ENCODE assay signal across 1 cellular context in the genomic region with DNA sequence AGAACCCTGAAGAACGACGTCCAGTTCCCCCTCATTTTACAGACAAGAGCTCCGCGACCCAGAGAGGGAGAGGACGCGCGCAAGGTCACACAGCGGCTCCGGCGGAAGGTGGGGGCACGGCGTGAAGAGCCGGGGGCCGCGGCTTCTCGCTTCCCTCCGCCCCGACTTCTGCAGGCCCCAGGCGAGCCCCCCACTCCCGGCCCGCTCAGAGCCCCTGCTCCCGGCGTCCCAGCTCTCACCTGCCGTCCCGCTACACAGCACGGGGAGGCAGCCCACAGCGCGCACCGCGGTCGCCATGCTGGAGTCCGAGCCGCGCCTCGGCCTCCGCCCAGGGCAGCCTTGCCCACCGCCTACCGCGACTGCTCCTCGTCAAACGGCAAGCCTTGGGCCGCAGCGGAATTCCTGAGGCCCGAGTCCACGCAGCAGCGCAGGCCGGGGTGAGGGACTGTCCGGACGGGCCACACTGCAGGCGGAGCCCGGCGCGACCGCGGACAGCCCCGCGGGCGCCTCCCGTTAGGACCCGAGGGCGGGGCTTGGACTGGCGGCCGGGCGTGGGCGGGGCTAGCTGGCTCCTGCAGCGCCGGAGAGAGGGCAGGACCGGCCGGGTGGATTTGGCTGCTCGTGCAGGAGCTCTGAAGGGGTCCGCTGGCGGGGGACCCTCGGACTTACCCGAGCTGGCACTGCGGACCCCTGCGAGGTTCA.
A peak's percentile ranks its signal among the peaks of the same experiment; 100 is the strongest.
TF ChIP-seq lines count a peak whose summit lies in the region.

A gene (minus strand): TSS at position 314 of the 702 bp plus-strand sequence. CDS start 17 bp downstream, at position 297.

TF ChIP-seq in HepG2, 621 proteins besides CTCF, POLR2A, EP300 and RAD21 (continued from another document and continues in another):
- TF ChIP-seq THYN1 (CRISPR knock-in tag; IDR thresholded peaks at IDR 0.05; ENCODE audit: borderline replicate concordance, low read depth) (no peak), ZNF335 (CRISPR knock-in tag; IDR thresholded peaks at IDR 0.05) (peak; percentile 99), NCOA2 (CRISPR knock-in tag; IDR thresholded peaks at IDR 0.05) (peak; percentile 12; the same call in 1 of the 2 replicates), SRF (IDR thresholded peaks at IDR 0.05; ENCODE audit: low read depth, low read length) (no peak), ZNF256 (CRISPR knock-in tag; conservative IDR thresholded peaks at IDR 0.05) (peak; percentile 69; the same call in 1 of the 2 replicates), PHF5A (CRISPR knock-in tag; IDR thresholded peaks at IDR 0.05; ENCODE audit: low read depth, unreplicated experiment) (peak; percentile 94), AGO1 (IDR thresholded peaks at IDR 0.05; ENCODE audit: low read depth, low read length, poor library complexity, severe bottlenecking) (peak; percentile 50), ZBTB21 (CRISPR knock-in tag; IDR thresholded peaks at IDR 0.05) (no peak), ISL2 (CRISPR knock-in tag; IDR thresholded peaks at IDR 0.05) (peak; percentile 43; the same call in 1 of the 2 replicates), EHMT2 (IDR thresholded peaks at IDR 0.05; ENCODE audit: borderline replicate concordance, low read depth, low read length) (no peak), SKI (IDR thresholded peaks at IDR 0.05; ENCODE audit: partially characterized antibody) (peak; percentile 69), KAT7 (CRISPR knock-in tag; IDR thresholded peaks at IDR 0.05; ENCODE audit: borderline replicate concordance) (peak; percentile 98), ZFX (CRISPR knock-in tag; IDR thresholded peaks at IDR 0.05; ENCODE audit: low read depth) (peak; percentile 99), ZNF12 (CRISPR knock-in tag; IDR thresholded peaks at IDR 0.05) (peak; percentile 32; the same call in 1 of the 2 replicates), ZNF792 (CRISPR knock-in tag; IDR thresholded peaks at IDR 0.05) (peak; percentile 83; the same call in 1 of the 2 replicates), ZNF616 (CRISPR knock-in tag; IDR thresholded peaks at IDR 0.05; ENCODE audit: low read depth) (peak; percentile 93), LCORL (IDR thresholded peaks at IDR 0.05) (0 out of 2 replicates have a peak, but pooled peaks have one; percentile 7), LCORL (CRISPR knock-in tag; IDR thresholded peaks at IDR 0.05) (no peak), ARNT (IDR thresholded peaks at IDR 0.05) (no peak), ZC3H13 (CRISPR knock-in tag; IDR thresholded peaks at IDR 0.05) (peak; percentile 46; the same call in 1 of the 2 replicates), RCOR2 (CRISPR knock-in tag; IDR thresholded peaks at IDR 0.05) (peak; percentile 85; the same call in 1 of the 2 replicates), RNF2 (conservative IDR thresholded peaks at IDR 0.05; ENCODE audit: low read depth) (peak; percentile 85; the same call in 1 of the 2 replicates), ZNF501 (CRISPR knock-in tag; IDR thresholded peaks at IDR 0.05) (peak; percentile 96), CREM (IDR thresholded peaks at IDR 0.05) (no peak), CREM (CRISPR knock-in tag; IDR thresholded peaks at IDR 0.05) (no peak), FOXA3 (CRISPR knock-in tag; IDR thresholded peaks at IDR 0.05) (peak; percentile 49), ZNF816 (CRISPR knock-in tag; IDR thresholded peaks at IDR 0.05; ENCODE audit: borderline replicate concordance) (peak; percentile 74; the same call in 1 of the 2 replicates), BRCA1 (CRISPR knock-in tag; IDR thresholded peaks at IDR 0.05) (no peak), MIER3 (CRISPR knock-in tag; IDR thresholded peaks at IDR 0.05; ENCODE audit: borderline replicate concordance) (peak; percentile 50; the same call in 1 of the 2 replicates), ZNF672 (CRISPR knock-in tag; IDR thresholded peaks at IDR 0.05) (no peak), ZNF547 (CRISPR knock-in tag; IDR thresholded peaks at IDR 0.05) (peak; percentile 76; the same call in 1 of the 2 replicates), ZNF563 (CRISPR knock-in tag; IDR thresholded peaks at IDR 0.05) (peak; percentile 97), ATRX (CRISPR knock-in tag; IDR thresholded peaks at IDR 0.05; ENCODE audit: borderline replicate concordance) (no peak), ZNF878 (CRISPR knock-in tag; IDR thresholded peaks at IDR 0.05) (no peak; the same call in 1 of the 2 replicates), NCOA1 (CRISPR knock-in tag; IDR thresholded peaks at IDR 0.05) (peak; percentile 59; the same call in 1 of the 2 replicates), NCOA5 (CRISPR knock-in tag; IDR thresholded peaks at IDR 0.05) (no peak), ZNF83 (CRISPR knock-in tag; IDR thresholded peaks at IDR 0.05; ENCODE audit: borderline replicate concordance) (no peak), ZNF782 (CRISPR knock-in tag; IDR thresholded peaks at IDR 0.05; ENCODE audit: borderline replicate concordance) (peak; percentile 95; the same call in 1 of the 2 replicates)
- TF ChIP-seq, protein P1, sequence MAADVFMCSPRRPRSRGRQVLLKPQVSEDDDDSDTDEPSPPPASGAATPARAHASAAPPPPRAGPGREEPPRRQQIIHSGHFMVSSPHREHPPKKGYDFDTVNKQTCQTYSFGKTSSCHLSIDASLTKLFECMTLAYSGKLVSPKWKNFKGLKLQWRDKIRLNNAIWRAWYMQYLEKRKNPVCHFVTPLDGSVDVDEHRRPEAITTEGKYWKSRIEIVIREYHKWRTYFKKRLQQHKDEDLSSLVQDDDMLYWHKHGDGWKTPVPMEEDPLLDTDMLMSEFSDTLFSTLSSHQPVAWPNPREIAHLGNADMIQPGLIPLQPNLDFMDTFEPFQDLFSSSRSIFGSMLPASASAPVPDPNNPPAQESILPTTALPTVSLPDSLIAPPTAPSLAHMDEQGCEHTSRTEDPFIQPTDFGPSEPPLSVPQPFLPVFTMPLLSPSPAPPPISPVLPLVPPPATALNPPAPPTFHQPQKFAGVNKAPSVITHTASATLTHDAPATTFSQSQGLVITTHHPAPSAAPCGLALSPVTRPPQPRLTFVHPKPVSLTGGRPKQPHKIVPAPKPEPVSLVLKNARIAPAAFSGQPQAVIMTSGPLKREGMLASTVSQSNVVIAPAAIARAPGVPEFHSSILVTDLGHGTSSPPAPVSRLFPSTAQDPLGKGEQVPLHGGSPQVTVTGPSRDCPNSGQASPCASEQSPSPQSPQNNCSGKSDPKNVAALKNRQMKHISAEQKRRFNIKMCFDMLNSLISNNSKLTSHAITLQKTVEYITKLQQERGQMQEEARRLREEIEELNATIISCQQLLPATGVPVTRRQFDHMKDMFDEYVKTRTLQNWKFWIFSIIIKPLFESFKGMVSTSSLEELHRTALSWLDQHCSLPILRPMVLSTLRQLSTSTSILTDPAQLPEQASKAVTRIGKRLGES (CRISPR knock-in tag; IDR thresholded peaks at IDR 0.05; ENCODE audit: borderline replicate concordance): no peak
- TF ChIP-seq, protein P2, sequence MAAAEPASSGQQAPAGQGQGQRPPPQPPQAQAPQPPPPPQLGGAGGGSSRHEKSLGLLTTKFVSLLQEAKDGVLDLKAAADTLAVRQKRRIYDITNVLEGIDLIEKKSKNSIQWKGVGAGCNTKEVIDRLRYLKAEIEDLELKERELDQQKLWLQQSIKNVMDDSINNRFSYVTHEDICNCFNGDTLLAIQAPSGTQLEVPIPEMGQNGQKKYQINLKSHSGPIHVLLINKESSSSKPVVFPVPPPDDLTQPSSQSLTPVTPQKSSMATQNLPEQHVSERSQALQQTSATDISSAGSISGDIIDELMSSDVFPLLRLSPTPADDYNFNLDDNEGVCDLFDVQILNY (CRISPR knock-in tag; conservative IDR thresholded peaks at IDR 0.05): peak; percentile 44
- TF ChIP-seq, protein P3, sequence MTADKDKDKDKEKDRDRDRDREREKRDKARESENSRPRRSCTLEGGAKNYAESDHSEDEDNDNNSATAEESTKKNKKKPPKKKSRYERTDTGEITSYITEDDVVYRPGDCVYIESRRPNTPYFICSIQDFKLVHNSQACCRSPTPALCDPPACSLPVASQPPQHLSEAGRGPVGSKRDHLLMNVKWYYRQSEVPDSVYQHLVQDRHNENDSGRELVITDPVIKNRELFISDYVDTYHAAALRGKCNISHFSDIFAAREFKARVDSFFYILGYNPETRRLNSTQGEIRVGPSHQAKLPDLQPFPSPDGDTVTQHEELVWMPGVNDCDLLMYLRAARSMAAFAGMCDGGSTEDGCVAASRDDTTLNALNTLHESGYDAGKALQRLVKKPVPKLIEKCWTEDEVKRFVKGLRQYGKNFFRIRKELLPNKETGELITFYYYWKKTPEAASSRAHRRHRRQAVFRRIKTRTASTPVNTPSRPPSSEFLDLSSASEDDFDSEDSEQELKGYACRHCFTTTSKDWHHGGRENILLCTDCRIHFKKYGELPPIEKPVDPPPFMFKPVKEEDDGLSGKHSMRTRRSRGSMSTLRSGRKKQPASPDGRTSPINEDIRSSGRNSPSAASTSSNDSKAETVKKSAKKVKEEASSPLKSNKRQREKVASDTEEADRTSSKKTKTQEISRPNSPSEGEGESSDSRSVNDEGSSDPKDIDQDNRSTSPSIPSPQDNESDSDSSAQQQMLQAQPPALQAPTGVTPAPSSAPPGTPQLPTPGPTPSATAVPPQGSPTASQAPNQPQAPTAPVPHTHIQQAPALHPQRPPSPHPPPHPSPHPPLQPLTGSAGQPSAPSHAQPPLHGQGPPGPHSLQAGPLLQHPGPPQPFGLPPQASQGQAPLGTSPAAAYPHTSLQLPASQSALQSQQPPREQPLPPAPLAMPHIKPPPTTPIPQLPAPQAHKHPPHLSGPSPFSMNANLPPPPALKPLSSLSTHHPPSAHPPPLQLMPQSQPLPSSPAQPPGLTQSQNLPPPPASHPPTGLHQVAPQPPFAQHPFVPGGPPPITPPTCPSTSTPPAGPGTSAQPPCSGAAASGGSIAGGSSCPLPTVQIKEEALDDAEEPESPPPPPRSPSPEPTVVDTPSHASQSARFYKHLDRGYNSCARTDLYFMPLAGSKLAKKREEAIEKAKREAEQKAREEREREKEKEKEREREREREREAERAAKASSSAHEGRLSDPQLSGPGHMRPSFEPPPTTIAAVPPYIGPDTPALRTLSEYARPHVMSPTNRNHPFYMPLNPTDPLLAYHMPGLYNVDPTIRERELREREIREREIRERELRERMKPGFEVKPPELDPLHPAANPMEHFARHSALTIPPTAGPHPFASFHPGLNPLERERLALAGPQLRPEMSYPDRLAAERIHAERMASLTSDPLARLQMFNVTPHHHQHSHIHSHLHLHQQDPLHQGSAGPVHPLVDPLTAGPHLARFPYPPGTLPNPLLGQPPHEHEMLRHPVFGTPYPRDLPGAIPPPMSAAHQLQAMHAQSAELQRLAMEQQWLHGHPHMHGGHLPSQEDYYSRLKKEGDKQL (CRISPR knock-in tag; IDR thresholded peaks at IDR 0.05; ENCODE audit: low read depth): no peak
- TF ChIP-seq, protein P4, sequence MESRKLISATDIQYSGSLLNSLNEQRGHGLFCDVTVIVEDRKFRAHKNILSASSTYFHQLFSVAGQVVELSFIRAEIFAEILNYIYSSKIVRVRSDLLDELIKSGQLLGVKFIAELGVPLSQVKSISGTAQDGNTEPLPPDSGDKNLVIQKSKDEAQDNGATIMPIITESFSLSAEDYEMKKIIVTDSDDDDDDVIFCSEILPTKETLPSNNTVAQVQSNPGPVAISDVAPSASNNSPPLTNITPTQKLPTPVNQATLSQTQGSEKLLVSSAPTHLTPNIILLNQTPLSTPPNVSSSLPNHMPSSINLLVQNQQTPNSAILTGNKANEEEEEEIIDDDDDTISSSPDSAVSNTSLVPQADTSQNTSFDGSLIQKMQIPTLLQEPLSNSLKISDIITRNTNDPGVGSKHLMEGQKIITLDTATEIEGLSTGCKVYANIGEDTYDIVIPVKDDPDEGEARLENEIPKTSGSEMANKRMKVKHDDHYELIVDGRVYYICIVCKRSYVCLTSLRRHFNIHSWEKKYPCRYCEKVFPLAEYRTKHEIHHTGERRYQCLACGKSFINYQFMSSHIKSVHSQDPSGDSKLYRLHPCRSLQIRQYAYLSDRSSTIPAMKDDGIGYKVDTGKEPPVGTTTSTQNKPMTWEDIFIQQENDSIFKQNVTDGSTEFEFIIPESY (CRISPR knock-in tag; IDR thresholded peaks at IDR 0.05): no peak
- TF ChIP-seq, protein P5, sequence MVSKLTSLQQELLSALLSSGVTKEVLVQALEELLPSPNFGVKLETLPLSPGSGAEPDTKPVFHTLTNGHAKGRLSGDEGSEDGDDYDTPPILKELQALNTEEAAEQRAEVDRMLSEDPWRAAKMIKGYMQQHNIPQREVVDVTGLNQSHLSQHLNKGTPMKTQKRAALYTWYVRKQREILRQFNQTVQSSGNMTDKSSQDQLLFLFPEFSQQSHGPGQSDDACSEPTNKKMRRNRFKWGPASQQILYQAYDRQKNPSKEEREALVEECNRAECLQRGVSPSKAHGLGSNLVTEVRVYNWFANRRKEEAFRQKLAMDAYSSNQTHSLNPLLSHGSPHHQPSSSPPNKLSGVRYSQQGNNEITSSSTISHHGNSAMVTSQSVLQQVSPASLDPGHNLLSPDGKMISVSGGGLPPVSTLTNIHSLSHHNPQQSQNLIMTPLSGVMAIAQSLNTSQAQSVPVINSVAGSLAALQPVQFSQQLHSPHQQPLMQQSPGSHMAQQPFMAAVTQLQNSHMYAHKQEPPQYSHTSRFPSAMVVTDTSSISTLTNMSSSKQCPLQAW (CRISPR knock-in tag; IDR thresholded peaks at IDR 0.05): no peak
- TF ChIP-seq, protein P6, sequence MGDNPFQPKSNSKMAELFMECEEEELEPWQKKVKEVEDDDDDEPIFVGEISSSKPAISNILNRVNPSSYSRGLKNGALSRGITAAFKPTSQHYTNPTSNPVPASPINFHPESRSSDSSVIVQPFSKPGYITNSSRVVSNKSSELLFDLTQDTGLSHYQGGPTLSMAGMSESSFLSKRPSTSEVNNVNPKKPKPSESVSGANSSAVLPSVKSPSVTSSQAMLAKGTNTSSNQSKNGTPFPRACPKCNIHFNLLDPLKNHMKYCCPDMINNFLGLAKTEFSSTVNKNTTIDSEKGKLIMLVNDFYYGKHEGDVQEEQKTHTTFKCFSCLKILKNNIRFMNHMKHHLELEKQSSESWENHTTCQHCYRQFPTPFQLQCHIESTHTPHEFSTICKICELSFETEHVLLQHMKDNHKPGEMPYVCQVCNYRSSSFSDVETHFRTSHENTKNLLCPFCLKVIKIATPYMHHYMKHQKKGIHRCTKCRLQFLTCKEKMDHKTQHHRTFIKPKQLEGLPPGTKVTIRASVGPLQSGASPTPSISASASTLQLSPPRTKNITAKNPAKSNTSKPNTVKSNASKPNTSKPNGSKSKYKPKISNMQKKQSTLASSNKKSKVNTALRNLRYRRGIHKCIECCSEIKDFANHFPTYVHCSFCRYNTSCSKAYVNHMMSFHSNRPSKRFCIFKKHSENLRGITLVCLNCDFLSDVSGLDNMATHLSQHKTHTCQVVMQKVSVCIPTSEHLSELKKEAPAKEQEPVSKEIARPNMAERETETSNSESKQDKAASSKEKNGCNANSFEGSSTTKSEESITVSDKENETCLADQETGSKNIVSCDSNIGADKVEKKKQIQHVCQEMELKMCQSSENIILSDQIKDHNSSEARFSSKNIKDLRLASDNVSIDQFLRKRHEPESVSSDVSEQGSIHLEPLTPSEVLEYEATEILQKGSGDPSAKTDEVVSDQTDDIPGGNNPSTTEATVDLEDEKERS (CRISPR knock-in tag; IDR thresholded peaks at IDR 0.05): peak; percentile 94
